8 cellular contexts compared by ENCODE assay signal in genomic region chr14:74018704-74019407, GRCh38. TPM values are rescaled to one million over a fixed set of nuclear protein-coding genes. Genes with fewer than 3 reads are reported as not detected.
DNase-seq lines count a peak whose midpoint lies in the region; ATAC-seq and TF ChIP-seq lines count a peak whose summit lies in the region.

TSS of gene BBOF1 (plus strand) at chr14:74019349. CDS start at chr14:74019479, 130 bp downstream.
TSS of gene ENTPD5 (minus strand) at chr14:74019288. CDS start at chr14:73988102, 31,186 bp downstream.

- H3K9me3 Mint-ChIP-seq in progenitor cell of endocrine pancreas (ENCODE audit: low read depth): no peaks in the 10 kb centered on the region

- no peaks in the 10 kb centered on the region for H3K27me3 ChIP-seq in adrenal gland
- no peaks in the 10 kb centered on the region for H3K27me3 ChIP-seq in upper lobe of left lung

- DNase-seq in NCI-H128 (lab: John Stamatoyannopoulos, UW; ENCODE audit: unreplicated experiment): peak; percentile 43
- peak; percentile 80 for DNase-seq in T follicular helper cell (ENCODE audit: low read depth)
- peak; percentile 83 to 90 (median 88) for DNase-seq in adrenal gland
- peak; percentile 89 for DNase-seq in left cardiac atrium
- peak; percentile 74 for DNase-seq in progenitor cell of endocrine pancreas (ENCODE audit: low spot score, unreplicated experiment)
- peak; percentile 90 to 98 for DNase-seq in upper lobe of left lung

- TF ChIP-seq POLR2A in GM10847 (IDR thresholded peaks at IDR 0.05; ENCODE audit: extremely low read depth, insufficient read length) (peak; percentile 92), adrenal gland (IDR thresholded peaks at IDR 0.05) (peak; percentile 64 to 92), upper lobe of left lung (IDR thresholded peaks at IDR 0.05) (peak in 3 of 4 donors; percentile 86 to 93 (median 88))

- TF ChIP-seq CTCF in adrenal gland (IDR thresholded peaks at IDR 0.05): peak in 1 of 6 experiments; percentile 25
- TF ChIP-seq CTCF in progenitor cell of endocrine pancreas (IDR thresholded peaks at IDR 0.05; ENCODE audit: unreplicated experiment): no peak
- peak in 4 of 6 experiments; percentile 36 to 74 (median 48) for TF ChIP-seq CTCF in upper lobe of left lung (IDR thresholded peaks at IDR 0.05)

- ATAC-seq in HG02678 (IDR thresholded peaks at IDR 0.05; ENCODE audit: unreplicated experiment) (peak; percentile 92), left cardiac atrium (peak; percentile 99), upper lobe of left lung (ENCODE audit: low FRiP score in 2 of 2) (peak; percentile 96 to 99)

- peak within 1 kb of the TSS; percentile 7 to 96 (median 78) for H3K4me3 ChIP-seq in adrenal gland
- peak within 1 kb of the TSS; percentile 50 to 96 (median 92) for H3K4me3 ChIP-seq in upper lobe of left lung

- peaks cover 9% of the 10 kb centered on the region for H3K4me1 Mint-ChIP-seq in progenitor cell of endocrine pancreas (ENCODE audit: low read depth)

- H3K4me1 ChIP-seq in adrenal gland (replicated peaks in 1 of 2) (peaks cover 3 to 12% of the 10 kb centered on the region in 2 donors), upper lobe of left lung (peaks cover 9 to 18% (median 14%) of the 10 kb centered on the region in 4 donors)

- peak within 1 kb of the TSS; percentile 84 to 100 (median 97) for H3K27ac ChIP-seq in adrenal gland
- H3K27ac ChIP-seq in upper lobe of left lung: peak within 1 kb of the TSS; percentile 88 to 97 (median 97)

- no peaks in the 10 kb centered on the region for H3K36me3 Mint-ChIP-seq in progenitor cell of endocrine pancreas (ENCODE audit: insufficient read depth)

- peak within 1 kb of the TSS; percentile 97 for H3K27ac Mint-ChIP-seq in progenitor cell of endocrine pancreas

- intact Hi-C loops in adrenal gland (cut with DNase I) (no loop called here), left cardiac atrium (cut with DNase I) (no loop called here)

- TF ChIP-seq EP300 in upper lobe of left lung (IDR thresholded peaks at IDR 0.05): no peak

- H3K36me3 ChIP-seq in adrenal gland (replicated peaks in 1 of 2) (no peaks in the 10 kb centered on the region), upper lobe of left lung (peaks cover 0 to 1% (median 0%) of the 10 kb centered on the region in 4 donors)

- H3K9me3 ChIP-seq in adrenal gland (replicated peaks in 1 of 3) (no peaks in the 10 kb centered on the region), upper lobe of left lung (no peaks in the 10 kb centered on the region)

- no peaks in the 10 kb centered on the region for H3K27me3 Mint-ChIP-seq in progenitor cell of endocrine pancreas

- H3K4me3 Mint-ChIP-seq in progenitor cell of endocrine pancreas (ENCODE audit: low read depth): peak within 1 kb of the TSS; percentile 89

- WGBS in adrenal gland, 4 donors: 0% methylated on average over 28 to 86 of the region's 86 CpGs
- WGBS in upper lobe of left lung, 2 donors: 0 to 2% methylated on average over 5 to 33 of the region's 86 CpGs

RNA-seq across cellular contexts. Expression of gene BBOF1, which starts in this region (rescaled TPM):
- total RNA-seq in adrenal gland: 10 to 100 TPM in 1 of 8 donors, 1 to 10 TPM in 7; 1.4 to 29.3 (median 3.3) TPM
- 10 to 100 TPM in 1 of 3 donors, 1 to 10 TPM in 2; 4.8 to 13.4 (median 7.9) TPM for polyA plus RNA-seq in adrenal gland
- 1 to 10 TPM; 2.3 to 4.0 TPM for total RNA-seq in left cardiac atrium
- 4.5 and 5.6 TPM in 2 replicates for total RNA-seq in progenitor cell of endocrine pancreas
- 10 to 100 TPM in 3 of 6 donors, 1 to 10 TPM in 3; 4.4 to 35.1 (median 10.0) TPM for total RNA-seq in upper lobe of left lung

RNA-seq across cellular contexts. Expression of gene ENTPD5, which starts in this region (rescaled TPM):
- total RNA-seq in adrenal gland: 10 to 100 TPM in 7 of 8 donors, 1 to 10 TPM in 1; 9.8 to 18.5 (median 14.7) TPM
- 10 to 100 TPM in 1 of 3 donors, 1 to 10 TPM in 2; 6.5 to 14.9 (median 9.5) TPM for polyA plus RNA-seq in adrenal gland
- 1 to 10 TPM; 8.0 to 8.2 TPM for total RNA-seq in left cardiac atrium
- total RNA-seq in progenitor cell of endocrine pancreas: 13.9 and 14.2 TPM in 2 replicates
- 10 to 100 TPM in 4 of 6 donors, 1 to 10 TPM in 2; 5.2 to 22.0 (median 12.9) TPM for total RNA-seq in upper lobe of left lung

Comparison
In these comparisons a context has a peak if more than half of its experiments do, and no peak if none do; other contexts are left out.
1. Peak in every context shown above with its lines: DNase-seq, ATAC-seq, H3K4me3 ChIP-seq and H3K27ac ChIP-seq.
2. DNase-seq: peak in every context shown above with its lines; median percentile 94 in upper lobe of left lung; 89 in left cardiac atrium; 88 in adrenal gland; 80 in T follicular helper cell; 74 in progenitor cell of endocrine pancreas; 43 in NCI-H128.